Comparison of ENCODE assay signal across 8 cellular contexts in genomic region chr15:80545078-80545477, GRCh38.
"Had no signal": no experiment of that assay in that cellular context is flagged by ENCODE, and none has a peak within 500 bp of the region (broad histone marks: within the 10 kb centered on the region; RNA-seq: fewer than 3 reads in every experiment).

No MANE protein-coding gene starts in this region.

- DNase-seq: GDM1, GF-D8 had no signal

- H3K4me3 ChIP-seq: GM12878 had no signal

- ATAC-seq: GM12878 had no signal

- FAIRE-seq: G401.6, GM12878, GM12891, GM12892, GM18507, GM19239 had no signal
